In the genomic region with DNA sequence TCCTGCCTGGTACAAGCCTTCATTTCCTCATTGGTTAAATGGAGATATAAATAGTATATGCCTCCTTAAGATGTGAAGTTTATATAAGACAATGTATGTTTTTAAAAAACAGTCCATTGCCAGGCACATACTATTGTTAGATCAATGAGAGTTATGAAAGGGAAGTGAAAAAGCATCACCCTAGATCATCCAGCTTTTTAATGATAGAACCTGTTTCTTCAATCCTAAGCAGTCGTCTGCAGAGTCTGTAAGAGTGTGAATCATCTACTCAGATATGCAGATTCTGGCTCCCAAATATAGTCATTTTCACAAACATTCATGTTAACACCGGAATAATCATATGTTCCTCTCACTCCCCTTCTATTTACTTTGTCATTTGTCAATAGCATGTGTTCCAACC, we compare ENCODE assay signal across 17 cellular contexts.
DNase-seq lines count a peak whose midpoint lies in the region; ATAC-seq lines count a peak whose summit lies in the region.
"Had no signal": no experiment of that assay in that cellular context is flagged by ENCODE, and none has a peak within 500 bp of the region (broad histone marks: within the 10 kb centered on the region; RNA-seq: fewer than 3 reads in every experiment).

No MANE protein-coding gene starts in this region.

- DNase-seq in superior temporal gyrus (ENCODE audit: extremely low spot score) = no peak
- no peak for DNase-seq in T-helper 1 cell
- no peak for DNase-seq in NCI-H526 treated with DMSO at 0.1 percent for 48 hours (lab: John Stamatoyannopoulos, UW)
- DNase-seq: activated CD8-positive, alpha-beta T cell treated with anti-CD3 and anti-CD28 coated beads for 36 hours; adrenal gland; central memory CD4-positive, alpha-beta T cell; effector memory CD8-positive, alpha-beta T cell; kidney glomerular epithelial cell; NCI-H1930; NCI-H524; Peyer's patch; retina had no signal

- no peaks in the 10 kb centered on the region for H3K9me3 Mint-ChIP-seq in stimulated activated memory B cell treated with anti-CD40 and anti-IgM and Interleukin-4, amounts not matched to agents 10 μg/mL and 1 μg/mL and 100 μg/mL, for 72 hours
- H3K9me3 Mint-ChIP-seq: activated CD8-positive, alpha-beta T cell treated with anti-CD3 and anti-CD28 coated beads for 36 hours; activated T-helper 1 cell treated with anti-CD3 and anti-CD28 coated beads, Interleukin-12 subunit alpha, Interleukin-12 subunit beta, Interleukin-2, Interleukin-4 antibody, amounts not matched to agents 30 ng/mL and 10 ng/mL and 1 ng/mL, durations not matched to agents 14 hours and 24 hours and 36 hours; effector memory CD8-positive, alpha-beta T cell had no signal

- H3K4me1 Mint-ChIP-seq in stimulated activated memory B cell treated with anti-CD40 and anti-IgM and Interleukin-4, amounts not matched to agents 10 μg/mL and 1 μg/mL and 100 μg/mL, for 72 hours = peaks cover 9% of the 10 kb centered on the region

- no peaks in the 10 kb centered on the region for H3K36me3 Mint-ChIP-seq in stimulated activated memory B cell treated with anti-CD40 and anti-IgM and Interleukin-4, amounts not matched to agents 10 μg/mL and 1 μg/mL and 100 μg/mL, for 72 hours

- peak; percentile 74 for ATAC-seq in GM18867 (IDR thresholded peaks at IDR 0.05; ENCODE audit: unreplicated experiment)
- peak; percentile 83 for ATAC-seq in GM21576 (IDR thresholded peaks at IDR 0.05; ENCODE audit: unreplicated experiment)
- peak; percentile 60 for ATAC-seq in HG03280 (IDR thresholded peaks at IDR 0.05; ENCODE audit: unreplicated experiment)
- peak; percentile 57 for ATAC-seq in stimulated activated memory B cell treated with anti-CD40 and anti-IgM and Interleukin-4, amounts not matched to agents 10 μg/mL and 1 μg/mL and 100 μg/mL, for 72 hours
- ATAC-seq: activated CD8-positive, alpha-beta T cell treated with anti-CD3 and anti-CD28 coated beads for 36 hours; effector memory CD8-positive, alpha-beta T cell had no signal

- H3K27me3 Mint-ChIP-seq in stimulated activated memory B cell treated with anti-CD40 and anti-IgM and Interleukin-4, amounts not matched to agents 10 μg/mL and 1 μg/mL and 100 μg/mL, for 72 hours = no peaks in the 10 kb centered on the region

- no peak overlapping the region for H3K27ac Mint-ChIP-seq in stimulated activated memory B cell treated with anti-CD40 and anti-IgM and Interleukin-4, amounts not matched to agents 10 μg/mL and 1 μg/mL and 100 μg/mL, for 72 hours
- H3K27ac Mint-ChIP-seq: activated CD8-positive, alpha-beta T cell treated with anti-CD3 and anti-CD28 coated beads for 36 hours; activated T-helper 1 cell treated with anti-CD3 and anti-CD28 coated beads, Interleukin-12 subunit alpha, Interleukin-12 subunit beta, Interleukin-2, Interleukin-4 antibody, amounts not matched to agents 30 ng/mL and 10 ng/mL and 1 ng/mL, durations not matched to agents 14 hours and 24 hours and 36 hours; effector memory CD8-positive, alpha-beta T cell had no signal

- no peak overlapping the region for H3K4me3 Mint-ChIP-seq in stimulated activated memory B cell treated with anti-CD40 and anti-IgM and Interleukin-4, amounts not matched to agents 10 μg/mL and 1 μg/mL and 100 μg/mL, for 72 hours
- H3K4me3 Mint-ChIP-seq: activated CD8-positive, alpha-beta T cell treated with anti-CD3 and anti-CD28 coated beads for 36 hours; activated T-helper 1 cell treated with anti-CD3 and anti-CD28 coated beads, Interleukin-12 subunit alpha, Interleukin-12 subunit beta, Interleukin-2, Interleukin-4 antibody, amounts not matched to agents 30 ng/mL and 10 ng/mL and 1 ng/mL, durations not matched to agents 14 hours and 24 hours and 36 hours; effector memory CD8-positive, alpha-beta T cell had no signal
